12 cellular contexts compared by ENCODE assay signal in the genomic region with DNA sequence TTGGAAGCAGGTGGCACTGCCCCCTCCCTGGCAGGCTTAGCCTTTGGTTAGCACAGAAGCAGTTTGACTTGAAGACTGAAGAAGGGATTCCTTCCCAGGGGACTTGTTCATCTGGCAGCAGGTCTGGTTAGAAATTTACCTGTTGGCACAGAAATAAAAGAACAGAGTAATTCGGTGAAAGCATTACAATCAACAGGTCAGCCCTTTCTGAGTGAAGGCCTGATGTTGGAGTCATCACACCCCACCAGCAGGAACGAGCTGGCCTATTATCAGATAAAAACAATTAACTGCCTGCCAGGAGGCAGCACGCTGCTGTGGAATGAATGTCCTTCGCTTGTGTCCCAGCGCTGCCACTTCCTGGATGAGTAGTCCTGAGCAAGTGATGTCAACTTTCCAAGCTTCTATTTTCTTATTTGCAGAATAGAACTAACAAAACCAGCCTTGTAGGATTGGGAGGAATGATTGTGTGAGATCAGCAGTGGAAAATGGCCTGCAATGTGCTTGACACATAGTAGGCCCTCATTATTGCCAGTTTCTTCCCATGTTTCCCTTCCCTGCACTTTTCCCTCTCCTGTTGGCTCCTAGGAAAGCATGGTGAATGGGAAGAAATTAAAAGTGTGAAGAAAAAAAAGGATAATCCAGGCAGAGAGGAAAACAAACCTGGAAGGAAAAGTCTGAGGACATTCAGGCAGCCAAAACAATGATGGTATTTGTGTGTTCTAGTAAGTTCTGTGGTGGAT. TPM values are rescaled to one million over a fixed set of nuclear protein-coding genes. Genes with fewer than 3 reads are reported as not detected.
DNase-seq lines count a peak whose midpoint lies in the region; ATAC-seq and TF ChIP-seq lines count a peak whose summit lies in the region.
"Had no signal": no experiment of that assay in that cellular context is flagged by ENCODE, and none has a peak within 500 bp of the region (broad histone marks: within the 10 kb centered on the region; RNA-seq: fewer than 3 reads in every experiment).

No MANE protein-coding gene starts in this region.

- in situ Hi-C loops in GM13977 (cut with MboI; ENCODE audit: low pct_unique_long_range_greater_than_20kb, low sequenced_read_pairs, unreplicated experiment) = loop anchor here (10.0 kb wide), 2 partner anchors 158 to 428 kb away; no protein-coding TSS in a partner anchor

- ATAC-seq in GM18873 (IDR thresholded peaks at IDR 0.05; ENCODE audit: low FRiP score, unreplicated experiment) = no peak
- ATAC-seq: sciatic nerve had no signal

- DNase-seq in DMS153 (lab: John Stamatoyannopoulos, UW) (peak; percentile 59), LHCN-M2 (ENCODE audit: low read depth) (peak; percentile 8), astrocyte of the hippocampus (ENCODE audit: low read depth, low spot score) (peak; percentile 46), lung microvascular endothelial cell (ENCODE audit: low read depth in 2 of 2) (peak; percentile 65 to 66), GM13977 (ENCODE audit: low spot score) (no peak), NK-92 (lab: John Stamatoyannopoulos, UW; ENCODE audit: unreplicated experiment) (no peak), NCI-H2196 (lab: John Stamatoyannopoulos, UW; ENCODE audit: unreplicated experiment) (no peak)
- DNase-seq: activated effector memory CD4-positive, alpha-beta T cell treated with Interleukin-2 at 50 U/mL for 16 hours; DMS 273 treated with DMSO at 0.1 percent for 48 hours; NCI-H446 had no signal

- no peak for TF ChIP-seq CTCF in GM13977 (IDR thresholded peaks at IDR 0.05; ENCODE audit: extremely low read depth, insufficient read depth, missing control alignments)

RNA-seq across cellular contexts. Expression of a gene that starts 29.0 kb away (rescaled TPM):
- 0.17 and 0.26 TPM in 2 replicates for total RNA-seq in LHCN-M2 (2014; rRNA removed)
- polyA plus RNA-seq in LHCN-M2 (2012) = 0.46 TPM
- total RNA-seq in lung microvascular endothelial cell = 2.4 and 2.6 TPM in 2 replicates

RNA-seq across cellular contexts. Expression of a gene that starts 41.2 kb away (rescaled TPM):
- total RNA-seq in LHCN-M2 (2014; rRNA removed) = 13.3 and 16.1 TPM in 2 replicates
- 5.4 TPM for polyA plus RNA-seq in LHCN-M2 (2012)
- total RNA-seq in lung microvascular endothelial cell = 23.8 and 35.5 TPM in 2 replicates

Comparison
In these comparisons a context has a peak if more than half of its experiments do, and no peak if none do; other contexts are left out.
1. DNase-seq: peak in DMS153 (single experiment), LHCN-M2 (single experiment), astrocyte of the hippocampus (single experiment) and lung microvascular endothelial cell (2 of 2); none in GM13977 (single experiment), NK-92 (single experiment) and NCI-H2196 (single experiment).